ENCODE assay signal across 11 cellular contexts in genomic region chr16:50310308-50311133, GRCh38. TPM values are rescaled to one million over a fixed set of nuclear protein-coding genes. Genes with fewer than 3 reads are reported as not detected.
DNase-seq lines count a peak whose midpoint lies in the region; ATAC-seq, FAIRE-seq and TF ChIP-seq lines count a peak whose summit lies in the region.
"Had no signal": no experiment of that assay in that cellular context is flagged by ENCODE, and none has a peak within 500 bp of the region (broad histone marks: within the 10 kb centered on the region; RNA-seq: fewer than 3 reads in every experiment).

No MANE protein-coding gene starts in this region.

- no peak for ATAC-seq in activated B cell treated with CpG ODN at 0.5 μM for 24 hours (ENCODE audit: low read depth)
- no peak for ATAC-seq in HG03354 (IDR thresholded peaks at IDR 0.05; ENCODE audit: poor library complexity, severe bottlenecking, unreplicated experiment)

- CTCF ChIA-PET in activated B cell treated with CpG ODN at 0.5 μM for 24 hours (lab: Charles Lee): no interaction called here

- no peaks in the 10 kb centered on the region for H3K9me3 Mint-ChIP-seq in activated naive CD4-positive, alpha-beta T cell treated with anti-CD3 and anti-CD28 coated beads, Interleukin-2, amount 50 U/mL, for 24 hours
- H3K9me3 Mint-ChIP-seq in activated B cell treated with CpG ODN at 0.5 μM for 24 hours: no peaks in the 10 kb centered on the region

- TF ChIP-seq CTCF in activated B cell treated with CpG ODN at 0.5 μM for 24 hours (IDR thresholded peaks at IDR 0.05): no peak
- no peak for TF ChIP-seq CTCF in stomach (IDR thresholded peaks at IDR 0.05)

- no peak for DNase-seq in activated naive CD4-positive, alpha-beta T cell (lab: John Stamatoyannopoulos, UW)
- no peak for DNase-seq in activated B cell treated with CpG ODN at 0.5 μM for 24 hours
- DNase-seq in islet precursor cell: peak; percentile 56
- peak; percentile 19 for DNase-seq in stomach
- DNase-seq in retina: no peak
- DNase-seq in H54 (ENCODE audit: insufficient read length, low spot score): no peak
- DNase-seq: C1 segment of cervical spinal cord, hypothalamus, NCI-H748 treated with DMSO at 0.1 percent for 48 hours had no signal

- no peak overlapping the region for H3K4me3 ChIP-seq in stomach

- H3K27me3 ChIP-seq in stomach: no peaks in the 10 kb centered on the region

- peaks cover 20 to 60% (median 42%) of the 10 kb centered on the region in 4 donors for H3K36me3 ChIP-seq in stomach

- POLR2A ChIA-PET in activated B cell treated with CpG ODN at 0.5 μM for 24 hours (lab: Charles Lee): interaction anchor here (0.6 to 2.1 kb wide), 3 partner anchors 31 to 58 kb away, joined by 3 to 6 read pairs (median 4); partner anchors contain the start of gene BRD7

- no peaks in the 10 kb centered on the region for H3K27me3 Mint-ChIP-seq in activated naive CD4-positive, alpha-beta T cell treated with anti-CD3 and anti-CD28 coated beads, Interleukin-2, amount 50 U/mL, for 24 hours
- H3K27me3 Mint-ChIP-seq in activated B cell treated with CpG ODN at 0.5 μM for 24 hours: no peaks in the 10 kb centered on the region

- TF ChIP-seq POLR2A in stomach (IDR thresholded peaks at IDR 0.05) (no peak), H54 (IDR thresholded peaks at IDR 0.05; ENCODE audit: low read depth, low read length) (no peak)

- H3K4me1 ChIP-seq in stomach: peaks cover 0 to 29% (median 12%) of the 10 kb centered on the region in 4 donors

- H3K27ac ChIP-seq in stomach: no peak overlapping the region

- peaks cover 4% of the 10 kb centered on the region for H3K36me3 Mint-ChIP-seq in activated naive CD4-positive, alpha-beta T cell treated with anti-CD3 and anti-CD28 coated beads, Interleukin-2, amount 50 U/mL, for 24 hours
- H3K36me3 Mint-ChIP-seq in activated B cell treated with CpG ODN at 0.5 μM for 24 hours (ENCODE audit: low read depth): peaks cover 74% of the 10 kb centered on the region

- peaks cover 21% of the 10 kb centered on the region for H3K4me1 Mint-ChIP-seq in activated naive CD4-positive, alpha-beta T cell treated with anti-CD3 and anti-CD28 coated beads, Interleukin-2, amount 50 U/mL, for 24 hours
- H3K4me1 Mint-ChIP-seq in activated B cell treated with CpG ODN at 0.5 μM for 24 hours: peaks cover 9% of the 10 kb centered on the region

- 73 to 85% (median 80%) methylated on average over 13 to 18 of the region's 18 CpGs for WGBS in stomach, 5 donors

- intact Hi-C loops in activated B cell treated with CpG ODN at 0.5 μM for 24 hours (cut with micrococcal nuclease) (no loop called here), stomach (cut with DNase I; ENCODE audit: low total_unique reads) (no loop called here)

- no peak overlapping the region for H3K4me3 Mint-ChIP-seq in activated naive CD4-positive, alpha-beta T cell treated with anti-CD3 and anti-CD28 coated beads, Interleukin-2, amount 50 U/mL, for 24 hours
- no peak overlapping the region for H3K4me3 Mint-ChIP-seq in activated B cell treated with CpG ODN at 0.5 μM for 24 hours

- no peak for FAIRE-seq in H54 (lab: Jason Lieb, UNC)

- no peaks in the 10 kb centered on the region for H3K9me3 ChIP-seq in stomach

- TF ChIP-seq EP300 in stomach (IDR thresholded peaks at IDR 0.05): no peak

- H3K27ac Mint-ChIP-seq in activated naive CD4-positive, alpha-beta T cell treated with anti-CD3 and anti-CD28 coated beads, Interleukin-2, amount 50 U/mL, for 24 hours: peak overlapping the region; percentile 71
- H3K27ac Mint-ChIP-seq in activated B cell treated with CpG ODN at 0.5 μM for 24 hours: peak overlapping the region; percentile 31

RNA-seq across cellular contexts. Expression of gene ADCY7, which starts 44.2 kb away (rescaled TPM):
- 109 and 128 TPM in 2 replicates for total RNA-seq in activated B cell treated with CpG ODN at 0.5 μM for 24 hours
- 100 to 1,000 TPM in 1 of 5 donors, 10 to 100 TPM in 4; 15.1 to 216 (median 33.3) TPM for total RNA-seq in stomach
- 1 to 10 TPM in 2 of 3 donors, under 1 TPM in 1; 0.76 to 4.4 (median 3.7) TPM for polyA plus RNA-seq in stomach

RNA-seq across cellular contexts. Expression of gene BRD7, which starts 58.3 kb away (rescaled TPM):
- 60.3 and 65.2 TPM in 2 replicates for total RNA-seq in activated B cell treated with CpG ODN at 0.5 μM for 24 hours
- total RNA-seq in stomach: 10 to 100 TPM in 4 of 5 donors, 1 to 10 TPM in 1; 9.3 to 71.8 (median 25.0) TPM
- 10 to 100 TPM; 35.0 to 65.8 (median 52.3) TPM for polyA plus RNA-seq in stomach

Comparison
In these comparisons a context has a peak if more than half of its experiments do, and no peak if none do; other contexts are left out.
1. DNase-seq: peak in islet precursor cell (single experiment) and stomach (single experiment); none in activated naive CD4-positive, alpha-beta T cell (0 of 4), activated B cell treated with CpG ODN at 0.5 μM for 24 hours (single experiment), retina (single experiment) and H54 (single experiment).